20 cellular contexts compared by ENCODE assay signal in the genomic region with DNA sequence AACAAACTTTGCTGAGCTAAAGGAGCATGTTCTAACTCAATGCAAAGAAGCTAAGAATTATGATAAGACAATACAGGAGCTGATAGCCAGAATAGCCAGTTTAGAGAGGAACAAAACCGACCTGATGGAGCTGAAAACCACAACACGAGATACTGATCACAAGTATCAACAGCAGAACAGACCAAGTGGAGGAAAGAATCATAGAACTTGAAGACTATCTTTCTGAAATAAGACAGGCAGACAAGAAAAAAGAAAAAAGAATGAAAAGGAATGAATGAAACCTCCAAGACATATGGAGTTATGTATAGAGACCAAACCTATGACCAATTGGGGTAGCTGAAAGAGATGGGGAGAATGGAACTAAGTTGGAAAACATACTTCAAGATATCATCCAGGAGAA. TPM values are rescaled to one million over a fixed set of nuclear protein-coding genes. Genes with fewer than 3 reads are reported as not detected.
DNase-seq lines count a peak whose midpoint lies in the region; ATAC-seq lines count a peak whose summit lies in the region.
"Had no signal": no experiment of that assay in that cellular context is flagged by ENCODE, and none has a peak within 500 bp of the region (broad histone marks: within the 10 kb centered on the region; RNA-seq: fewer than 3 reads in every experiment).

No MANE protein-coding gene starts in this region.

- H3K4me1 Mint-ChIP-seq in activated T-cell treated with anti-CD3 and anti-CD28 coated beads, Interleukin-2, amount 50 U/mL, for 72 hours (ENCODE audit: low read depth) = peaks cover 42% of the 10 kb centered on the region
- peaks cover 65% of the 10 kb centered on the region for H3K4me1 Mint-ChIP-seq in activated naive CD8-positive, alpha-beta T cell treated with anti-CD3 and anti-CD28 coated beads, Interleukin-2, amount 50 U/mL, for 24 hours

- peak overlapping the region; percentile 72 to 89 for H3K4me3 Mint-ChIP-seq in activated T-cell treated with anti-CD3 and anti-CD28 coated beads, Interleukin-2, amount 50 U/mL, for 72 hours
- peak overlapping the region; percentile 74 for H3K4me3 Mint-ChIP-seq in activated naive CD8-positive, alpha-beta T cell treated with anti-CD3 and anti-CD28 coated beads, Interleukin-2, amount 50 U/mL, for 24 hours

- ATAC-seq in activated T-cell treated with anti-CD3 and anti-CD28 coated beads, Interleukin-2, amount 50 U/mL, for 72 hours (replicated peaks in 1 of 2) = no peak
- ATAC-seq in activated naive CD8-positive, alpha-beta T cell treated with anti-CD3 and anti-CD28 coated beads, Interleukin-2, amount 50 U/mL, for 24 hours = no peak
- no peak for ATAC-seq in HG02885 (IDR thresholded peaks at IDR 0.05; ENCODE audit: poor library complexity, unreplicated experiment)
- ATAC-seq: gastroesophageal sphincter had no signal

- H3K27ac ChIP-seq in thymus (ENCODE audit: low read depth) = peak overlapping the region; percentile 52
- H3K27ac ChIP-seq: colonic mucosa, epithelial cell of prostate, gastroesophageal sphincter had no signal

- 56% methylated on average over 2 of the region's 2 CpGs for WGBS in thymus

- no peak overlapping the region for H3K4me3 ChIP-seq in thymus (ENCODE audit: low read length)
- H3K4me3 ChIP-seq: colonic mucosa, gastroesophageal sphincter, HAP-1 had no signal

- H3K27ac Mint-ChIP-seq in activated T-cell treated with anti-CD3 and anti-CD28 coated beads, Interleukin-2, amount 50 U/mL, for 72 hours = peak overlapping the region; percentile 100
- peak overlapping the region; percentile 90 for H3K27ac Mint-ChIP-seq in activated naive CD8-positive, alpha-beta T cell treated with anti-CD3 and anti-CD28 coated beads, Interleukin-2, amount 50 U/mL, for 24 hours
- H3K27ac Mint-ChIP-seq: progenitor cell of endocrine pancreas had no signal

- H3K9me3 ChIP-seq in thymus (ENCODE audit: control insufficient read depth) = no peaks in the 10 kb centered on the region
- H3K9me3 ChIP-seq: colonic mucosa, HAP-1 had no signal

- peaks cover 2 to 7% of the 10 kb centered on the region in 2 donors for H3K9me3 Mint-ChIP-seq in activated T-cell treated with anti-CD3 and anti-CD28 coated beads, Interleukin-2, amount 50 U/mL, for 72 hours
- peaks cover 10% of the 10 kb centered on the region for H3K9me3 Mint-ChIP-seq in activated naive CD8-positive, alpha-beta T cell treated with anti-CD3 and anti-CD28 coated beads, Interleukin-2, amount 50 U/mL, for 24 hours

- H3K27me3 Mint-ChIP-seq in activated T-cell treated with anti-CD3 and anti-CD28 coated beads, Interleukin-2, amount 50 U/mL, for 72 hours (ENCODE audit: low read depth) = no peaks in the 10 kb centered on the region
- no peaks in the 10 kb centered on the region for H3K27me3 Mint-ChIP-seq in activated naive CD8-positive, alpha-beta T cell treated with anti-CD3 and anti-CD28 coated beads, Interleukin-2, amount 50 U/mL, for 24 hours
- H3K27me3 Mint-ChIP-seq: progenitor cell of endocrine pancreas had no signal

- peaks cover 15% of the 10 kb centered on the region for H3K4me1 ChIP-seq in thymus (ENCODE audit: control insufficient read depth, insufficient read depth, low read length)
- H3K4me1 ChIP-seq: colonic mucosa, gastroesophageal sphincter, HAP-1 had no signal

- H3K36me3 ChIP-seq in thymus (ENCODE audit: control insufficient read depth, insufficient read depth) = peaks cover 7% of the 10 kb centered on the region
- H3K36me3 ChIP-seq: colonic mucosa, gastroesophageal sphincter, HAP-1 had no signal

- no peak for DNase-seq in activated T-cell treated with anti-CD3 and anti-CD28 coated beads, Interleukin-2, amount 50 U/mL, for 72 hours
- DNase-seq in activated T-cell treated with anti-CD3 and anti-CD28 coated beads, Interleukin-2, amount 50 U/mL, for 1 hour = no peak
- DNase-seq in OCI-M1 (lab: John Stamatoyannopoulos, UW) (peak; percentile 84), cerebellar nuclear complex (lab: John Stamatoyannopoulos, UW) (no peak)
- DNase-seq in activated naive CD8-positive, alpha-beta T cell treated with anti-CD3 and anti-CD28 coated beads, Interleukin-2, amount 50 U/mL, for 24 hours = no peak
- no peak for DNase-seq in activated CD4-positive, CD25-positive, alpha-beta regulatory T cell treated with anti-CD3 and anti-CD28 coated beads, Interleukin-2, amount 50 U/mL, for 72 hours
- DNase-seq: activated effector memory CD4-positive, alpha-beta T cell treated with anti-CD3 and anti-CD28 coated beads, Interleukin-2, amount 50 U/mL, for 16 hours; Calu3; colonic mucosa; GDM1; NCI-H1694; NCI-H446; small intestine; stimulated activated naive CD4-positive, alpha-beta T cell treated with Interleukin-2 at 50 U/mL for 16 hours had no signal

- H3K36me3 Mint-ChIP-seq in activated T-cell treated with anti-CD3 and anti-CD28 coated beads, Interleukin-2, amount 50 U/mL, for 72 hours (ENCODE audit: insufficient read depth in 2 of 2) = peaks cover 16 to 18% of the 10 kb centered on the region in 2 donors
- peaks cover 62% of the 10 kb centered on the region for H3K36me3 Mint-ChIP-seq in activated naive CD8-positive, alpha-beta T cell treated with anti-CD3 and anti-CD28 coated beads, Interleukin-2, amount 50 U/mL, for 24 hours (ENCODE audit: low read depth)

- H3K27me3 ChIP-seq in thymus (ENCODE audit: control insufficient read depth, insufficient read depth) = no peaks in the 10 kb centered on the region
- H3K27me3 ChIP-seq: colonic mucosa had no signal

RNA-seq across cellular contexts. Expression of gene CD84, which starts 20.6 kb away (rescaled TPM):
- 10 to 100 TPM; 10.2 to 16.0 TPM for total RNA-seq in activated T-cell treated with anti-CD3 and anti-CD28 coated beads, Interleukin-2, amount 50 U/mL, for 72 hours
- polyA plus RNA-seq in thymus = 5.9 TPM
- total RNA-seq: Calu3, progenitor cell of endocrine pancreas had no signal

RNA-seq across cellular contexts. Expression of gene SLAMF6, which starts 35.6 kb away (rescaled TPM):
- total RNA-seq in activated T-cell treated with anti-CD3 and anti-CD28 coated beads, Interleukin-2, amount 50 U/mL, for 72 hours = 10 to 100 TPM; 41.6 to 48.8 TPM
- 12.6 TPM for polyA plus RNA-seq in thymus
- total RNA-seq: Calu3, progenitor cell of endocrine pancreas had no signal
